ENCODE assay signal across 28 cellular contexts in genomic region chrX:20974326-20974725, GRCh38.
A peak's percentile ranks its signal among the peaks of the same experiment; 100 is the strongest.
DNase-seq lines count a peak whose midpoint lies in the region; ATAC-seq, FAIRE-seq and TF ChIP-seq lines count a peak whose summit lies in the region.
"Had no signal": no experiment of that assay in that cellular context is flagged by ENCODE, and none has a peak within 500 bp of the region (broad histone marks: within the 10 kb centered on the region; RNA-seq: fewer than 3 reads in every experiment).

No MANE protein-coding gene starts in this region.

- POLR2A ChIA-PET in A673 (lab: Charles Lee; ENCODE audit: low non-redundant PET): no interaction called here

- FAIRE-seq in GM12892 (lab: Jason Lieb, UNC): no peak
- no peak for FAIRE-seq in GM19239 (lab: Jason Lieb, UNC)
- FAIRE-seq: A204.1 had no signal

- TF ChIP-seq POLR2A in GM12892 (IDR thresholded peaks at IDR 0.05; ENCODE audit: low read depth, low read length): no peak

- CTCF ChIA-PET in A673 (lab: Charles Lee): no interaction called here

- TF ChIP-seq CTCF in fibroblast of pulmonary artery (IDR thresholded peaks at IDR 0.05; ENCODE audit: low read length, missing control alignments): no peak
- no peak for TF ChIP-seq CTCF in A673 (conservative IDR thresholded peaks at IDR 0.05; ENCODE audit: low read depth, low read length)

- no peaks in the 10 kb centered on the region for H3K4me1 ChIP-seq in A673 (ENCODE audit: insufficient read depth, low read length, poor library complexity, severe bottlenecking)
- H3K4me1 ChIP-seq: adrenal gland, esophagus muscularis mucosa, suprapubic skin, vagina had no signal

- no peaks in the 10 kb centered on the region for H3K27me3 ChIP-seq in A673 (replicated peaks; ENCODE audit: insufficient read depth, low read depth, low read length, poor library complexity)
- H3K27me3 ChIP-seq: esophagus muscularis mucosa, suprapubic skin, vagina had no signal

- DNase-seq in A172 (ENCODE audit: low spot score) (peak; percentile 56), LHCN-M2 (ENCODE audit: low read depth) (peak; percentile 68), SW480 (ENCODE audit: low spot score) (peak; percentile 8), fibroblast of pulmonary artery (ENCODE audit: low read depth) (peak; percentile 54), GM12892 (ENCODE audit: insufficient read length) (no peak), GM19239 (ENCODE audit: insufficient read length, low spot score) (no peak), A673 (ENCODE audit: low spot score) (no peak)
- DNase-seq: activated CD4-positive, alpha-beta T cell treated with anti-CD3 and anti-CD28 coated beads, Interleukin-2, amount 50 U/mL, for 1 hour; activated CD8-positive, alpha-beta memory T cell treated with anti-CD3 and anti-CD28 coated beads, Interleukin-2, amount 50 U/mL, for 48 hours; activated effector memory CD4-positive, alpha-beta T cell treated with anti-CD3 and anti-CD28 coated beads, Interleukin-2, amount 50 U/mL, for 16 hours; adrenal gland; DMS 273 treated with DMSO at 0.1 percent for 48 hours; effector CD4-positive, alpha-beta T cell; NCI-H1694 treated with DMSO at 0.1 percent for 48 hours; NCI-H446; occipital lobe; right cardiac atrium; Right ventricle myocardium superior; stimulated activated CD4-positive, alpha-beta T cell treated with anti-CD3 and anti-CD28 coated beads, Interleukin-15, amount 100 ng/mL, for 24 hours; T-helper 1 cell had no signal

- BruUV-seq in A673 (replicated peaks; lab: Mats Ljungman, UMichigan): no TSS peak

- intact Hi-C loops in A673 (cut with micrococcal nuclease; ENCODE audit: unreplicated experiment): no loop called here

- no peaks in the 10 kb centered on the region for H3K36me3 ChIP-seq in A673 (ENCODE audit: insufficient read depth, low read length, poor library complexity, severe bottlenecking)
- H3K36me3 ChIP-seq: adrenal gland, esophagus muscularis mucosa, suprapubic skin, vagina had no signal

- H3K4me3 ChIP-seq in fibroblast of pulmonary artery (replicated peaks; ENCODE audit: low read depth, low read length) (no peak overlapping the region), A673 (ENCODE audit: low read depth, low read length, poor library complexity, severe bottlenecking) (no peak overlapping the region)
- H3K4me3 ChIP-seq: adrenal gland, esophagus muscularis mucosa, lung, suprapubic skin, vagina had no signal

- H3K9me3 ChIP-seq in A673 (ENCODE audit: low read depth, low read length, poor library complexity, severe bottlenecking): no peaks in the 10 kb centered on the region
- H3K9me3 ChIP-seq: adrenal gland, esophagus muscularis mucosa, suprapubic skin, vagina had no signal

- no peak overlapping the region for H3K27ac ChIP-seq in A673 (ENCODE audit: low read depth, low read length, poor library complexity, severe bottlenecking)
- H3K27ac ChIP-seq: adrenal gland, C4-2B, esophagus muscularis mucosa, suprapubic skin, vagina, VCaP had no signal

- ATAC-seq in HG03097 (IDR thresholded peaks at IDR 0.05; ENCODE audit: low FRiP score, unreplicated experiment): no peak
- ATAC-seq: right cardiac atrium had no signal

Comparison
In these comparisons a context has a peak if more than half of its experiments do, and no peak if none do; other contexts are left out.
1. DNase-seq: peak in A172 (single experiment), LHCN-M2 (single experiment), SW480 (single experiment) and fibroblast of pulmonary artery (single experiment); none in GM12892 (single experiment), GM19239 (single experiment) and A673 (single experiment).